Comparison of ENCODE assay signal across 7 cellular contexts in genomic region chr22:41619979-41620645, GRCh38. TPM values are rescaled to one million over a fixed set of nuclear protein-coding genes. Genes with fewer than 3 reads are reported as not detected.
DNase-seq lines count a peak whose midpoint lies in the region; ATAC-seq and TF ChIP-seq lines count a peak whose summit lies in the region.

No MANE protein-coding gene starts in this region.

- H3K27ac Mint-ChIP-seq in T-cell = peak overlapping the region; percentile 96 to 97
- H3K27ac Mint-ChIP-seq in brain = peak overlapping the region; percentile 87 to 100 (median 100)

- CTCF ChIA-PET in T-cell (lab: Charles Lee) = interaction anchor here (0.5 to 1.5 kb wide), 4 partner anchors 17 to 47 kb away, joined by 3 to 8 read pairs (median 4); partner anchors contain the start of gene PMM1 (in 1 of the 2)

- no peak for TF ChIP-seq CTCF in brain (conservative IDR thresholded peaks at IDR 0.05)
- peak; percentile 12 for TF ChIP-seq CTCF in kidney epithelial cell (IDR thresholded peaks at IDR 0.05; ENCODE audit: insufficient read depth, low read length, poor library complexity, severe bottlenecking)

- H3K4me1 Mint-ChIP-seq in T-cell = peaks cover 32 to 61% (median 53%) of the 10 kb centered on the region in 3 donors
- peaks cover 55% of the 10 kb centered on the region for H3K4me1 Mint-ChIP-seq in brain

- ATAC-seq in GM18498 (IDR thresholded peaks at IDR 0.05; ENCODE audit: unreplicated experiment) (peak; percentile 14), HG03280 (IDR thresholded peaks at IDR 0.05; ENCODE audit: unreplicated experiment) (peak; percentile 4), T-cell (replicated peaks in 1 of 4) (peak in 3 of 4 experiments; percentile 13 to 17 (median 16)), HG02885 (IDR thresholded peaks at IDR 0.05; ENCODE audit: poor library complexity, unreplicated experiment) (no peak)

- POLR2A ChIA-PET in T-cell (lab: Charles Lee) = interaction anchor here (0.7 to 1.7 kb wide), 3 partner anchors 16 to 31 kb away, joined by 3 to 16 read pairs (median 3); partner anchors contain the start of gene PMM1 (in 2 of the 2)

- peak overlapping the region; percentile 77 for H3K4me3 ChIP-seq in kidney epithelial cell (ENCODE audit: low read depth, low read length)

- H3K27me3 Mint-ChIP-seq in T-cell (no peaks in the 10 kb centered on the region), brain (peaks cover 13% of the 10 kb centered on the region)

- peak in 31 of 34 experiments; percentile 6 to 50 (median 24) for DNase-seq in T-cell
- no peak for DNase-seq in kidney epithelial cell (ENCODE audit: low read depth)
- peak; percentile 59 for DNase-seq in stimulated activated CD4-positive, alpha-beta T cell treated with anti-CD3 and anti-CD28 coated beads, Interleukin-1b, Interleukin-23, amount 100 ng/mL, for 48 hours

- H3K36me3 Mint-ChIP-seq in T-cell (peaks cover 17% of the 10 kb centered on the region), brain (peaks cover 37% of the 10 kb centered on the region)

- H3K27me3 ChIP-seq in kidney epithelial cell (ENCODE audit: control insufficient read depth, insufficient read depth, low read length) = no peaks in the 10 kb centered on the region

- H3K4me3 Mint-ChIP-seq in T-cell (peak overlapping the region; percentile 95 to 100 (median 96)), brain (peak overlapping the region; percentile 97 to 100 (median 98))

- H3K36me3 ChIP-seq in kidney epithelial cell (ENCODE audit: control insufficient read depth, insufficient read depth, low read length) = no peaks in the 10 kb centered on the region

- H3K9me3 Mint-ChIP-seq in T-cell = no peaks in the 10 kb centered on the region
- no peaks in the 10 kb centered on the region for H3K9me3 Mint-ChIP-seq in brain

RNA-seq across cellular contexts. Expression of gene DESI1, which starts 0.7 kb away (rescaled TPM):
- total RNA-seq in T-cell = 10 to 100 TPM; 19.9 to 31.3 (median 28.7) TPM
- 27.0 TPM for polyA plus RNA-seq in brain (ENCODE audit: insufficient read depth, low read depth, low replicate concordance)
- 31.2 and 31.8 TPM in 2 replicates for total RNA-seq in kidney epithelial cell

RNA-seq across cellular contexts. Expression of gene XRCC6, which starts 1.0 kb away (rescaled TPM):
- total RNA-seq in T-cell = 100 to 1,000 TPM; 159 to 174 (median 168) TPM
- 399 TPM for polyA plus RNA-seq in brain (ENCODE audit: insufficient read depth, low read depth, low replicate concordance)
- 296 and 309 TPM in 2 replicates for total RNA-seq in kidney epithelial cell

RNA-seq across cellular contexts. Expression of gene PMM1, which starts 30.5 kb away (rescaled TPM):
- total RNA-seq in T-cell = 10 to 100 TPM; 22.6 to 39.7 (median 33.4) TPM
- polyA plus RNA-seq in brain (ENCODE audit: insufficient read depth, low read depth, low replicate concordance) = 65.2 TPM
- 32.2 and 48.7 TPM in 2 replicates for total RNA-seq in kidney epithelial cell

RNA-seq across cellular contexts. Expression of gene CSDC2, which starts 59.3 kb away (rescaled TPM):
- total RNA-seq in T-cell (under 1 TPM in 3 of 5 donors, not detected in 2; 0.13 to 0.23 (median 0.16) TPM), kidney epithelial cell (2.8 and 5.8 TPM in 2 replicates)
- 9.6 TPM for polyA plus RNA-seq in brain (ENCODE audit: insufficient read depth, low read depth, low replicate concordance)
